8 cellular contexts compared by ENCODE assay signal in the genomic region with DNA sequence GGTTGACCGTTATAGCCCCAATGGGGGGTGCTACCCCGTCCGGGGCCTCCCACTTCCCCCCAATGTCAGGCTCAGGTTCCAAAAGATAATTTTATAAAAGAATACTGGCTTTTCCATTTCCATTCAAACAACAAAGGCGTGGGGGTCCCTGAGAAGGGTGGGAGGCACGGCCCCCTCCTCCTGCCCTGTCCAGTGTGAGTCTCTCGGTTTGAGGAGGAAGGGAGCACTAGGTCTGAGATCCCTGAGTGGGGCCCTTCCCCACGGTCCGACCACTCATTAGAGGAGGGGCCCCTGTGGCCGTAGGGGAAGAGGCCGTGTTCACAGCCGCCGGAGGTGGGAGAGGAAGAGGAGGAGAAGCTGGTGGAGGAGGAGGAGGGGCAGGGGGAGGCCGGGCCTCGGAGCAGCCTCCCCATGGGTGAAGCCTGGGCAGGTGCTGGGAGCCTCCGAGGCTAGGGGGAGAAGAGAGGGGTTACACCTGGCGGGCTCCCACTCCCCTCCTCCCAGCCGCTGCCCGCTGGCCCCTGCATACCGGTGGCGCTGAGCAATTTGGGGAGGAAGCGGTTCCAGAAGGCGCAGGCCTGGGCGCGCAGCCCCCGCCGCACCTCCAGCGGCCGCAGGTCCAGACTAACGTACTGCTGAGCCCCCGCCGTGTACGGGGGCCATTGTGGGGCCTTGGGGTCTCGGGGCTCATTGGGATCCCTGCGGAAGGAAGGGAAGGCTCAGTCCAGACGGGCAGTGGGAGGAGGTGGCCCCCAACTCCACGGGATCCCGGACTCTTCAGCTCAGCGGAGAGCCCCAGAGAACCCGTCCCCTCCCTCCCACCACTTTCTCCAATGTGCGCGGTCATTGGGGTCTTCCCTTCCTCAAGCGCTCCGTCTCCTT. TPM values are rescaled to one million over a fixed set of nuclear protein-coding genes. Genes with fewer than 3 reads are reported as not detected.
DNase-seq lines count a peak whose midpoint lies in the region; FAIRE-seq and TF ChIP-seq lines count a peak whose summit lies in the region.

No MANE protein-coding gene starts in this region.

- no peak for TF ChIP-seq RAD21 in liver (IDR thresholded peaks at IDR 0.05)

- H3K9ac ChIP-seq in liver (ENCODE audit: low read depth in 1 of 2, low read length in 2 of 2): no peak overlapping the region

- no peak for FAIRE-seq in D721Med (lab: Jason Lieb, UNC)

- no peak for DNase-seq in activated naive CD4-positive, alpha-beta T cell treated with anti-CD3 and anti-CD28 coated beads, Interleukin-2, amount 10 ng/mL, durations not matched to agents 7 days and 5 days
- no peak for DNase-seq in activated naive CD4-positive, alpha-beta T cell treated with Interleukin-2 at 50 U/mL for 16 hours
- DNase-seq in astrocyte of the cerebellum (ENCODE audit: low read depth) (no peak), transverse colon (no peak), NCI-H2029 (lab: John Stamatoyannopoulos, UW) (no peak), D721Med (ENCODE audit: insufficient read length, low spot score) (no peak), NCI-H128 (lab: John Stamatoyannopoulos, UW; ENCODE audit: unreplicated experiment) (no peak)

- H3K27ac ChIP-seq in liver (ENCODE audit: low read depth in 1 of 2, low read length in 2 of 2): peak overlapping the region; percentile 79 to 89
- peak overlapping the region; percentile 94 to 100 (median 96) for H3K27ac ChIP-seq in transverse colon

- H3K27me3 ChIP-seq in liver (ENCODE audit: control insufficient read depth in 4 of 4, insufficient read depth in 4 of 4, low read length in 3 of 4) (no peaks in the 10 kb centered on the region), transverse colon (peaks cover 21% of the 10 kb centered on the region)

- CTCF ChIA-PET in activated naive CD4-positive, alpha-beta T cell treated with anti-CD3 and anti-CD28 coated beads, Interleukin-2, amount 10 ng/mL, durations not matched to agents 7 days and 5 days (lab: Charles Lee): interaction anchor here (0.5 to 1.4 kb wide), 3 partner anchors 91 to 185 kb away, joined by 3 to 5 read pairs (median 3); a partner anchor contains a TSS

- H3K9me3 ChIP-seq in liver (ENCODE audit: control insufficient read depth in 4 of 4, low read length in 3 of 4): no peaks in the 10 kb centered on the region
- H3K9me3 ChIP-seq in transverse colon: no peaks in the 10 kb centered on the region

- no peak for TF ChIP-seq EP300 in transverse colon (IDR thresholded peaks at IDR 0.05; ENCODE audit: low read depth)

- H3K9me3 Mint-ChIP-seq in activated naive CD4-positive, alpha-beta T cell treated with anti-CD3 and anti-CD28 coated beads, Interleukin-2, amount 10 ng/mL, durations not matched to agents 7 days and 5 days: no peaks in the 10 kb centered on the region

- H3K36me3 ChIP-seq in liver (ENCODE audit: control insufficient read depth in 4 of 4, insufficient read depth in 3 of 4, low read depth in 1 of 4, low read length in 3 of 4) (peaks cover 7 to 21% (median 19%) of the 10 kb centered on the region in 4 donors), transverse colon (peaks cover 0 to 14% (median 6%) of the 10 kb centered on the region in 4 donors)

- H3K36me3 Mint-ChIP-seq in activated naive CD4-positive, alpha-beta T cell treated with anti-CD3 and anti-CD28 coated beads, Interleukin-2, amount 10 ng/mL, durations not matched to agents 7 days and 5 days: peaks cover 29% of the 10 kb centered on the region

- no peak for TF ChIP-seq POLR2A in transverse colon (IDR thresholded peaks at IDR 0.05)

- H3K4me1 Mint-ChIP-seq in activated naive CD4-positive, alpha-beta T cell treated with anti-CD3 and anti-CD28 coated beads, Interleukin-2, amount 10 ng/mL, durations not matched to agents 7 days and 5 days: peaks cover 50% of the 10 kb centered on the region

- peak overlapping the region; percentile 76 for H3K4me3 Mint-ChIP-seq in activated naive CD4-positive, alpha-beta T cell treated with anti-CD3 and anti-CD28 coated beads, Interleukin-2, amount 10 ng/mL, durations not matched to agents 7 days and 5 days

- peaks cover 63% of the 10 kb centered on the region for H3K27me3 Mint-ChIP-seq in activated naive CD4-positive, alpha-beta T cell treated with anti-CD3 and anti-CD28 coated beads, Interleukin-2, amount 10 ng/mL, durations not matched to agents 7 days and 5 days

- intact Hi-C loops in transverse colon (cut with DNase I; ENCODE audit: low total_unique reads): loop anchor here (5.0 kb wide), 1 partner anchor 186 kb away; no protein-coding TSS in a partner anchor

- H3K4me3 ChIP-seq in astrocyte of the cerebellum (ENCODE audit: low read depth, low read length) (peak overlapping the region; percentile 56), liver (ENCODE audit: low read depth in 1 of 3, low read length in 3 of 3) (peak overlapping the region in 1 of 3 donors; percentile 72), transverse colon (peak overlapping the region; percentile 51 to 90 (median 60))

- 41% methylated on average over 43 of the region's 43 CpGs for WGBS in liver
- 35 to 39% methylated on average over 13 to 43 of the region's 43 CpGs for WGBS in transverse colon (ENCODE audit: low coverage in 1 of 2), 2 donors

- no peak overlapping the region for H3K27ac Mint-ChIP-seq in activated naive CD4-positive, alpha-beta T cell treated with anti-CD3 and anti-CD28 coated beads, Interleukin-2, amount 10 ng/mL, durations not matched to agents 7 days and 5 days

- in situ Hi-C loops in astrocyte of the cerebellum (cut with HindIII; ENCODE audit: low sequenced_read_pairs): no loop called here
- in situ Hi-C loops in transverse colon (cut with MboI; ENCODE audit: low pct_ligation_motif_present in 1 of 4, low pct_unique_long_range_greater_than_20kb in 1 of 4, low sequenced_read_pairs in 3 of 4): loop anchor here in 2 of 4 donors (5.0 to 10.0 kb wide), 2 partner anchors 171 to 254 kb away; no protein-coding TSS in a partner anchor

- H3K4me1 ChIP-seq in liver (ENCODE audit: control insufficient read depth in 4 of 4, insufficient read depth in 4 of 4, low read length in 3 of 4) (peaks cover 20 to 47% (median 29%) of the 10 kb centered on the region in 4 donors), transverse colon (peaks cover 38 to 63% (median 44%) of the 10 kb centered on the region in 4 donors)

- TF ChIP-seq CTCF in astrocyte of the cerebellum (IDR thresholded peaks at IDR 0.05; ENCODE audit: low read depth, low read length, missing control alignments) (no peak), liver (IDR thresholded peaks at IDR 0.05; ENCODE audit: low read depth, low read length, missing input control) (no peak), transverse colon (IDR thresholded peaks at IDR 0.05) (no peak), D721Med (IDR thresholded peaks at IDR 0.05; ENCODE audit: insufficient read depth, missing control alignments) (no peak)

TF ChIP-seq in liver, 16 proteins besides CTCF, POLR2A, EP300 and RAD21:
- TF ChIP-seq FOXA2 (IDR thresholded peaks at IDR 0.05) (no peak), RXRA (IDR thresholded peaks at IDR 0.05) (no peak), FOXA1 (IDR thresholded peaks at IDR 0.05) (no peak), EGR1 (IDR thresholded peaks at IDR 0.05; ENCODE audit: low read depth in 2 of 2) (no peak), HNF4A (conservative IDR thresholded peaks at IDR 0.05) (no peak), NR2F2 (IDR thresholded peaks at IDR 0.05) (no peak), YY1 (IDR thresholded peaks at IDR 0.05) (no peak), JUND (IDR thresholded peaks at IDR 0.05) (no peak), TAF1 (conservative IDR thresholded peaks at IDR 0.05) (no peak), SP1 (IDR thresholded peaks at IDR 0.05) (no peak)
- TF ChIP-seq, protein P1, sequence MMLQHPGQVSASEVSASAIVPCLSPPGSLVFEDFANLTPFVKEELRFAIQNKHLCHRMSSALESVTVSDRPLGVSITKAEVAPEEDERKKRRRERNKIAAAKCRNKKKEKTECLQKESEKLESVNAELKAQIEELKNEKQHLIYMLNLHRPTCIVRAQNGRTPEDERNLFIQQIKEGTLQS (IDR thresholded peaks at IDR 0.05): no peak
- TF ChIP-seq, protein P2, sequence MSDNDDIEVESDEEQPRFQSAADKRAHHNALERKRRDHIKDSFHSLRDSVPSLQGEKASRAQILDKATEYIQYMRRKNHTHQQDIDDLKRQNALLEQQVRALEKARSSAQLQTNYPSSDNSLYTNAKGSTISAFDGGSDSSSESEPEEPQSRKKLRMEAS (IDR thresholded peaks at IDR 0.05): no peak
- TF ChIP-seq, protein P3, sequence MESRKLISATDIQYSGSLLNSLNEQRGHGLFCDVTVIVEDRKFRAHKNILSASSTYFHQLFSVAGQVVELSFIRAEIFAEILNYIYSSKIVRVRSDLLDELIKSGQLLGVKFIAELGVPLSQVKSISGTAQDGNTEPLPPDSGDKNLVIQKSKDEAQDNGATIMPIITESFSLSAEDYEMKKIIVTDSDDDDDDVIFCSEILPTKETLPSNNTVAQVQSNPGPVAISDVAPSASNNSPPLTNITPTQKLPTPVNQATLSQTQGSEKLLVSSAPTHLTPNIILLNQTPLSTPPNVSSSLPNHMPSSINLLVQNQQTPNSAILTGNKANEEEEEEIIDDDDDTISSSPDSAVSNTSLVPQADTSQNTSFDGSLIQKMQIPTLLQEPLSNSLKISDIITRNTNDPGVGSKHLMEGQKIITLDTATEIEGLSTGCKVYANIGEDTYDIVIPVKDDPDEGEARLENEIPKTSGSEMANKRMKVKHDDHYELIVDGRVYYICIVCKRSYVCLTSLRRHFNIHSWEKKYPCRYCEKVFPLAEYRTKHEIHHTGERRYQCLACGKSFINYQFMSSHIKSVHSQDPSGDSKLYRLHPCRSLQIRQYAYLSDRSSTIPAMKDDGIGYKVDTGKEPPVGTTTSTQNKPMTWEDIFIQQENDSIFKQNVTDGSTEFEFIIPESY (IDR thresholded peaks at IDR 0.05): no peak

RNA-seq across cellular contexts. Expression of a gene that starts 1.4 kb away (rescaled TPM):
- 1 to 10 TPM; 3.1 to 4.9 TPM for total RNA-seq in liver
- 1 to 10 TPM; 2.3 to 3.4 TPM for polyA plus RNA-seq in liver
- 10 to 100 TPM in 1 of 4 donors, 1 to 10 TPM in 2, not detected in 1; 1.3 to 19.1 (median 3.7) TPM for total RNA-seq in transverse colon

RNA-seq across cellular contexts. Expression of a gene that starts 4.8 kb away (rescaled TPM):
- total RNA-seq in liver (10 to 100 TPM in 1 of 2 donors, under 1 TPM in 1; 0.25 to 17.6 TPM), transverse colon (10 to 100 TPM in 3 of 4 donors, 1 to 10 TPM in 1; 3.8 to 29.9 (median 14.3) TPM)
- polyA plus RNA-seq in liver: under 1 TPM; 0.15 to 0.17 TPM

RNA-seq across cellular contexts. Expression of a gene that starts 16.0 kb away (rescaled TPM):
- 10 to 100 TPM; 28.6 to 45.0 TPM for total RNA-seq in liver
- 10 to 100 TPM; 27.2 to 32.1 TPM for polyA plus RNA-seq in liver
- 100 to 1,000 TPM in 2 of 4 donors, 10 to 100 TPM in 2; 64.6 to 217 (median 103) TPM for total RNA-seq in transverse colon

RNA-seq across cellular contexts. Expression of a gene that starts 23.7 kb away (rescaled TPM):
- 10 to 100 TPM; 14.6 to 18.6 TPM for total RNA-seq in liver
- 10 to 100 TPM; 17.7 to 30.7 TPM for polyA plus RNA-seq in liver
- 10 to 100 TPM; 10.9 to 24.3 (median 21.2) TPM for total RNA-seq in transverse colon

RNA-seq across cellular contexts. Expression of a gene that starts 38.4 kb away (rescaled TPM):
- 10 to 100 TPM; 10.5 to 17.2 TPM for total RNA-seq in liver
- polyA plus RNA-seq in liver: 1 to 10 TPM; 1.8 to 8.4 TPM
- total RNA-seq in transverse colon: 10 to 100 TPM; 21.0 to 46.2 (median 23.1) TPM
